Comparison of ENCODE assay signal across 8 cellular contexts in genomic region chr2:218399391-218400166, GRCh38. TPM values are rescaled to one million over a fixed set of nuclear protein-coding genes. Genes with fewer than 3 reads are reported as not detected.
DNase-seq lines count a peak whose midpoint lies in the region; ATAC-seq and TF ChIP-seq lines count a peak whose summit lies in the region.

Gene CTDSP1, plus strand, starts transcription at chr2:218399868. Its CDS starts 223 bp downstream, at chr2:218400091.

- peaks cover 30% of the 10 kb centered on the region for H3K4me1 ChIP-seq in mucosa of descending colon (ENCODE audit: low read depth)

- TF ChIP-seq CTCF in epithelial cell of esophagus (IDR thresholded peaks at IDR 0.05; ENCODE audit: insufficient read depth, low read depth, low read length, missing control alignments): no peak
- no peak for TF ChIP-seq CTCF in mucosa of descending colon (IDR thresholded peaks at IDR 0.05)

- no peaks in the 10 kb centered on the region for H3K36me3 ChIP-seq in mucosa of descending colon (ENCODE audit: low read depth)

- no peaks in the 10 kb centered on the region for H3K9me3 ChIP-seq in mucosa of descending colon

- intact Hi-C loops in mucosa of descending colon (cut with DNase I, micrococcal nuclease): loop anchor here in 1 of 2 donors (5.0 kb wide), 1 partner anchor 107 kb away; the partner anchor contains the start of gene TMBIM1

- ATAC-seq in GM21515 (IDR thresholded peaks at IDR 0.05; ENCODE audit: unreplicated experiment) (peak; percentile 37), mucosa of descending colon (peak; percentile 63)

- peak within 1 kb of the TSS; percentile 75 for H3K4me3 ChIP-seq in epithelial cell of esophagus (ENCODE audit: low read length)
- peak within 1 kb of the TSS; percentile 99 for H3K4me3 ChIP-seq in mucosa of descending colon

- peak; percentile 89 for DNase-seq in D341Med (ENCODE audit: low spot score)
- peak; percentile 92 for DNase-seq in HuH-7.5 (ENCODE audit: low spot score)
- peak; percentile 94 for DNase-seq in OCI-M1 (lab: John Stamatoyannopoulos, UW)
- DNase-seq in activated T-cell treated with anti-CD3 and anti-CD28 coated beads for 4 hours: peak; percentile 89
- DNase-seq in epithelial cell of esophagus (ENCODE audit: low read depth): peak; percentile 98
- peak; percentile 97 to 100 (median 98) for DNase-seq in mucosa of descending colon
- DNase-seq in stimulated activated CD8-positive, alpha-beta memory T cell treated with anti-CD3 and anti-CD28 coated beads, Interleukin-4, amount 100 ng/mL, for 24 hours (ENCODE audit: low read depth): peak; percentile 89

RNA-seq across cellular contexts. Expression of gene CTDSP1, which starts in this region (rescaled TPM):
- 100 to 1,000 TPM; 142 to 221 (median 165) TPM for total RNA-seq in mucosa of descending colon

Comparison
In these comparisons a context has a peak if more than half of its experiments do, and no peak if none do; other contexts are left out.
1. Peak in every context shown above with its lines: DNase-seq, ATAC-seq and H3K4me3 ChIP-seq.